Comparison of ENCODE assay signal across 27 cellular contexts in the genomic region with DNA sequence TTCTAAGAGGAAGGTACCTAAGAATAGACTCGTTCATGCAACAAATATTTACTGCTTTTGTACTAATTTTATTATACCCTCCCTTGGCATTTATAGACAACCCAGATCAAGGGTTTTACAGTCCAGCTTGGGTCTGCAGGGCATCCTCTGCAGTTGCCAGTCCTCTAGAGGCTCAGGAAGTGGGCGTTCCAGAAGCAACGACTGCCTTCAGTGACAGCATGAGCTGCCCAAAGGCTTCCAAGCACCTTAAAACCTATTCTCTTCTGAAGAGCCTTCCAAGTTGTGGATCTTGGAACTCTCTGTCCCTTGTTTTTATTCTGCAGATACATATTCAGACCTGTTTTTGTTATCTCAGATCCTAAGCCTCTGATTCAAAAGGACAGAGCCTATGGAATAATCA.
"Had no signal": no experiment of that assay in that cellular context is flagged by ENCODE, and none has a peak within 500 bp of the region (broad histone marks: within the 10 kb centered on the region; RNA-seq: fewer than 3 reads in every experiment).

No MANE protein-coding gene starts in this region.

- H3K27ac ChIP-seq: left lung, lower lobe of right lung, neural progenitor cell, pancreas, prostate gland, sigmoid colon, spleen, suprapubic skin, thoracic aorta, tibial artery, upper lobe of right lung had no signal

- H3K9ac ChIP-seq: neural progenitor cell had no signal

- H3K4me1 ChIP-seq: left lung, lower lobe of right lung, pancreas, prostate gland, sigmoid colon, spleen, suprapubic skin, tibial artery, upper lobe of right lung had no signal

- H3K27me3 ChIP-seq: left lung, neural progenitor cell, pancreas, sigmoid colon, spleen, suprapubic skin, tibial artery, upper lobe of right lung had no signal

- H3K9me3 ChIP-seq: left lung, lower lobe of right lung, pancreas, prostate gland, sigmoid colon, spleen, suprapubic skin, thoracic aorta, tibial artery, upper lobe of right lung had no signal

- ATAC-seq: left colon; left lung; lower lobe of right lung; natural killer cell; pancreas; right cardiac atrium; stimulated activated effector memory CD8-positive, alpha-beta T cell treated with anti-CD3 and anti-CD28 coated beads, Interleukin-12 subunit alpha, Interleukin-12 subunit beta, amount 100 ng/mL, for 72 hours; upper lobe of right lung had no signal

- H3K4me2 ChIP-seq: neural progenitor cell had no signal

- H3K36me3 ChIP-seq: left lung, lower lobe of right lung, neural progenitor cell, pancreas, prostate gland, sigmoid colon, spleen, suprapubic skin, thoracic aorta, tibial artery, upper lobe of right lung had no signal

- DNase-seq: hypothalamus; immature natural killer cell; kidney; left colon; left lung; lower lobe of right lung; mammary epithelial cell; mesendoderm; naive B cell; natural killer cell; nephron progenitor cell; pancreas; posterior cingulate gyrus; retina; right cardiac atrium; sigmoid colon; small intestine; spleen; stimulated activated CD4-positive, alpha-beta T cell treated with anti-CD3 and anti-CD28 coated beads, Interleukin-4, amount 100 ng/mL, for 24 hours; stimulated activated naive CD4-positive, alpha-beta T cell; tibial artery; upper lobe of right lung had no signal

- H3K4me3 ChIP-seq: left lung, lower lobe of right lung, neural progenitor cell, pancreas, prostate gland, sigmoid colon, spleen, suprapubic skin, thoracic aorta, tibial artery, upper lobe of right lung had no signal

- H2AFZ ChIP-seq: neural progenitor cell had no signal
